1 cellular context compared by ENCODE assay signal in the genomic region with DNA sequence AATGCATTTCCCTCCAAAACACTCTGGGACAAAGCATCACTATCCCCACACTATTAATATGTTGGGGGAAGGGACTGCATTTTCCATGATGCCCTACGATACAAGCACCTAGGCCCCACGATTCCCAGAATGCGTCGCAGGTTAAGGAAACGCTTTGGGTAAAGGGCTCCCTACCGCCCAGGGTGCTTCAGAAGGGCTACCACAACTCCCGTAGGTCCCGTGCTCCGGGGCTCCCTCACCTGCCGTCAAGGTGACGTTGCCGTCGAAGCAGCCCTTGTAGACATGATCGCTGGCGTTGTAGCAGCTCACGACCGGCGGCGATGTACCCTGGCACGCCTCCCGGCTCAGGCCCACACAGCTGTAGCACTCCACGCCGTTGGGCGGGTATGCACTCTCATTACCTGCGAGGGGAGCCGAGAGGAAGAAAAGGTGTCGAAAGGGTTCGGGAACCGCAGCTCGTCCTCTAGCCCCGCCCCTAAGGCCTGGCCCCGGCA.
TF ChIP-seq lines count a peak whose summit lies in the region.

No MANE protein-coding gene starts in this region.

TF ChIP-seq in endothelial cell of umbilical vein, 7 proteins besides CTCF, POLR2A, EP300 and RAD21 (continued from another document):
- no peak for TF ChIP-seq EZH2 (IDR thresholded peaks at IDR 0.05; ENCODE audit: borderline replicate concordance, low read depth, low read length, severe bottlenecking)
